21 cellular contexts compared by ENCODE assay signal in genomic region chr15:90090226-90090848, GRCh38. TPM values are rescaled to one million over a fixed set of nuclear protein-coding genes. Genes with fewer than 3 reads are reported as not detected.
DNase-seq lines count a peak whose midpoint lies in the region; ATAC-seq and TF ChIP-seq lines count a peak whose summit lies in the region.
"Had no signal": no experiment of that assay in that cellular context is flagged by ENCODE, and none has a peak within 500 bp of the region (broad histone marks: within the 10 kb centered on the region; RNA-seq: fewer than 3 reads in every experiment).

No MANE protein-coding gene starts in this region.

- no peak overlapping the region for H3K4me3 Mint-ChIP-seq in activated naive CD4-positive, alpha-beta T cell treated with anti-CD3 and anti-CD28 coated beads, Interleukin-2, amount 10 ng/mL, durations not matched to agents 7 days and 5 days
- H3K4me3 Mint-ChIP-seq: HFFc6 had no signal

- peak; percentile 29 to 53 (median 44) for ATAC-seq in psoas muscle
- ATAC-seq in HG03095 (IDR thresholded peaks at IDR 0.05; ENCODE audit: unreplicated experiment): no peak
- ATAC-seq: GM12878 had no signal

- H3K27me3 ChIP-seq in psoas muscle (ENCODE audit: insufficient read depth in 3 of 3, low read length in 2 of 3): no peaks in the 10 kb centered on the region

- peak overlapping the region; percentile 6; the same call in 1 of the 2 replicates for H3K27ac ChIP-seq in VCaP
- peak overlapping the region; percentile 40 for H3K27ac ChIP-seq in caudate nucleus (ENCODE audit: low read depth, low read length)
- H3K27ac ChIP-seq in psoas muscle: peak overlapping the region; percentile 57

- H3K4me3 ChIP-seq in psoas muscle: no peak overlapping the region
- H3K4me3 ChIP-seq: GM12878 had no signal

- no peak for TF ChIP-seq CTCF in VCaP (conservative IDR thresholded peaks at IDR 0.05)
- TF ChIP-seq CTCF in psoas muscle (IDR thresholded peaks at IDR 0.05): no peak

- H3K36me3 ChIP-seq in psoas muscle (ENCODE audit: insufficient read depth in 1 of 2, low read depth in 1 of 2): peaks cover 0 to 62% of the 10 kb centered on the region in 2 donors

- CTCF ChIA-PET in activated naive CD4-positive, alpha-beta T cell treated with anti-CD3 and anti-CD28 coated beads, Interleukin-2, amount 10 ng/mL, durations not matched to agents 7 days and 5 days (lab: Charles Lee): interaction anchor here (1.1 kb wide), 1 partner anchor 19 kb away, joined by 4 read pairs; no protein-coding TSS in a partner anchor
- CTCF ChIA-PET in HEK293T (lab: Yijun Ruan, JAX): no interaction called here

- WGBS in psoas muscle, 3 donors: 64 to 73% (median 68%) methylated on average over 11 of the region's 11 CpGs

- POLR2A ChIA-PET in HEK293T (lab: Yijun Ruan, JAX): no interaction called here

- H3K27ac Mint-ChIP-seq in activated naive CD4-positive, alpha-beta T cell treated with anti-CD3 and anti-CD28 coated beads, Interleukin-2, amount 10 ng/mL, durations not matched to agents 7 days and 5 days: peak overlapping the region; percentile 45
- H3K27ac Mint-ChIP-seq: HFFc6 had no signal

- no peak for DNase-seq in activated naive CD4-positive, alpha-beta T cell treated with anti-CD3 and anti-CD28 coated beads, Interleukin-2, amount 10 ng/mL, durations not matched to agents 7 days and 5 days
- no peak for DNase-seq in activated naive CD4-positive, alpha-beta T cell treated with Interleukin-2 at 50 U/mL for 16 hours
- DNase-seq in caudate nucleus (lab: John Stamatoyannopoulos, UW) (no peak), psoas muscle (no peak), HEK293T (ENCODE audit: extremely low spot score) (no peak), NCI-H345 treated with DMSO at 0.1 percent for 48 hours (lab: John Stamatoyannopoulos, UW; ENCODE audit: unreplicated experiment) (no peak)
- DNase-seq: C1 segment of cervical spinal cord; CD8-positive, alpha-beta memory T cell; DMS53; EL; HFFc6; NCI-H1417; NCI-H187; NCI-H2107; NCI-H524; NCI-H82; OCI-M1; SHP77 treated with DMSO at 0.1 percent for 48 hours had no signal

- no peaks in the 10 kb centered on the region for H3K9me3 ChIP-seq in psoas muscle

- no peaks in the 10 kb centered on the region for H3K9me3 Mint-ChIP-seq in activated naive CD4-positive, alpha-beta T cell treated with anti-CD3 and anti-CD28 coated beads, Interleukin-2, amount 10 ng/mL, durations not matched to agents 7 days and 5 days
- H3K9me3 Mint-ChIP-seq: CD8-positive, alpha-beta memory T cell; HFFc6 had no signal

- intact Hi-C loops in psoas muscle (cut with DNase I): loop anchor here (10.0 kb wide), 1 partner anchor 346 kb away; no protein-coding TSS in a partner anchor

- H3K4me1 ChIP-seq in psoas muscle: peaks cover 2% of the 10 kb centered on the region

- peaks cover 35% of the 10 kb centered on the region for H3K4me1 Mint-ChIP-seq in activated naive CD4-positive, alpha-beta T cell treated with anti-CD3 and anti-CD28 coated beads, Interleukin-2, amount 10 ng/mL, durations not matched to agents 7 days and 5 days

- H3K27me3 Mint-ChIP-seq in activated naive CD4-positive, alpha-beta T cell treated with anti-CD3 and anti-CD28 coated beads, Interleukin-2, amount 10 ng/mL, durations not matched to agents 7 days and 5 days: no peaks in the 10 kb centered on the region
- H3K27me3 Mint-ChIP-seq: CD8-positive, alpha-beta memory T cell had no signal

- H3K36me3 Mint-ChIP-seq in activated naive CD4-positive, alpha-beta T cell treated with anti-CD3 and anti-CD28 coated beads, Interleukin-2, amount 10 ng/mL, durations not matched to agents 7 days and 5 days: peaks cover 65% of the 10 kb centered on the region

TF ChIP-seq in HEK293T, 16 proteins besides CTCF, POLR2A, EP300 and RAD21:
- TF ChIP-seq FOXK2 (IDR thresholded peaks at IDR 0.05): no peak
- TF ChIP-seq HDGF (IDR thresholded peaks at IDR 0.05; ENCODE audit: borderline replicate concordance): no peak
- no peak for TF ChIP-seq SP1 (IDR thresholded peaks at IDR 0.05)
- TF ChIP-seq ELF4 (IDR thresholded peaks at IDR 0.05): no peak
- no peak for TF ChIP-seq BHLHE40 (IDR thresholded peaks at IDR 0.05; ENCODE audit: borderline replicate concordance)
- no peak for TF ChIP-seq FOXM1 (IDR thresholded peaks at IDR 0.05; ENCODE audit: borderline replicate concordance)
- TF ChIP-seq NFRKB (IDR thresholded peaks at IDR 0.05): no peak
- TF ChIP-seq CTBP1 (IDR thresholded peaks at IDR 0.05; ENCODE audit: borderline replicate concordance): no peak
- TF ChIP-seq, protein P1, sequence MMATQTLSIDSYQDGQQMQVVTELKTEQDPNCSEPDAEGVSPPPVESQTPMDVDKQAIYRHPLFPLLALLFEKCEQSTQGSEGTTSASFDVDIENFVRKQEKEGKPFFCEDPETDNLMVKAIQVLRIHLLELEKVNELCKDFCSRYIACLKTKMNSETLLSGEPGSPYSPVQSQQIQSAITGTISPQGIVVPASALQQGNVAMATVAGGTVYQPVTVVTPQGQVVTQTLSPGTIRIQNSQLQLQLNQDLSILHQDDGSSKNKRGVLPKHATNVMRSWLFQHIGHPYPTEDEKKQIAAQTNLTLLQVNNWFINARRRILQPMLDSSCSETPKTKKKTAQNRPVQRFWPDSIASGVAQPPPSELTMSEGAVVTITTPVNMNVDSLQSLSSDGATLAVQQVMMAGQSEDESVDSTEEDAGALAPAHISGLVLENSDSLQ (IDR thresholded peaks at IDR 0.05): no peak
- no peak for TF ChIP-seq L3MBTL2 (conservative IDR thresholded peaks at IDR 0.05)
- no peak for TF ChIP-seq TARDBP (IDR thresholded peaks at IDR 0.05)
- TF ChIP-seq FOXA1 (IDR thresholded peaks at IDR 0.05): no peak
- TF ChIP-seq ZNF384 (IDR thresholded peaks at IDR 0.05): no peak
- TF ChIP-seq ARNT (IDR thresholded peaks at IDR 0.05): no peak
- no peak for TF ChIP-seq SUZ12 (IDR thresholded peaks at IDR 0.05)

RNA-seq across cellular contexts. Expression of gene IDH2, which starts 11.9 kb away (rescaled TPM):
- 100 to 1,000 TPM; 513 to 926 (median 752) TPM for total RNA-seq in psoas muscle
- polyA plus RNA-seq in psoas muscle: 100 to 1,000 TPM; 365 to 759 (median 405) TPM

Comparison
In these comparisons a context has a peak if more than half of its experiments do, and no peak if none do; other contexts are left out.
1. H3K27ac ChIP-seq: peak in every context shown above with its lines; median percentile 57 in psoas muscle; 40 in caudate nucleus; 6 in VCaP.